1 cellular context compared by ENCODE assay signal in the genomic region with DNA sequence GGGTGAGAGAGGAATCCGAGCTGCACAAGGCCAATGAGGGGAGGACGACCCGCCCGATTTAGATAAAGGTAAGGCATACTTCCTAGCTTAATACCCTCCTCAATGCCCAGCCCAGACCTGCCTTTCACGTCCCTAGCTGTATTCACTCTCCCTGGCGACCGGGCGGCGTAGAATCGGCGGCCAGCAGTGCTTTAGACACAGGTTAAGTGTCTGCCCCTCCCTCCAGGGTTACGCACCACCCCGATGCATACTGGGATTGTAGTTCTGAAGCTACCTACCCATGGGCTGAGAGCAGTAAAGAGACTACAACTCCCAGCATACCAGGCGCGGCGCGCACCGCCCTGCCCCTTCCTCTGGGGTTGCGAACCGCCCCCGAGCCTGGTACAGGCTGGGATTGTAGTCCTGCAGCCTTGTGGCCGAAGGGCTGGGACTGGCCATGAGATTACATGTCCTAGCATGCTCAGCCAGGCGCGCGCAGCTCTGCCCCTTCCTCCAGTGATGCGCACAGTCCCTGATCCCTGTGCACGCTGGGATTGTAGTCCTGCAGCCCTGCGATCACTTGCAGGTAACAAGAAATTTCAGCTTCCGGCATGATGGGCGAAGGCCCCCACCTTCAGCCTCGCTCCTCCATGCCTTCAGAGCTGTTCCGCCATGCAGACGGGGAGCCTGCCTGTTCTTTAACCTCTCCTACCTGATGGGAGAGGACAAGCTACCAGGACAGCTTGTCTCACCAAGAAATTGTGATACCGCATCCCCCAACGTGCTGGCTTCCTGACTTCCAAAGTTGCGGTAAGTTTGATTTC.
TF ChIP-seq lines count a peak whose summit lies in the region.

No MANE protein-coding gene starts in this region.

TF ChIP-seq in A549, 52 proteins besides CTCF, POLR2A, EP300 and RAD21 (continued from another document):
- TF ChIP-seq, protein P1, sequence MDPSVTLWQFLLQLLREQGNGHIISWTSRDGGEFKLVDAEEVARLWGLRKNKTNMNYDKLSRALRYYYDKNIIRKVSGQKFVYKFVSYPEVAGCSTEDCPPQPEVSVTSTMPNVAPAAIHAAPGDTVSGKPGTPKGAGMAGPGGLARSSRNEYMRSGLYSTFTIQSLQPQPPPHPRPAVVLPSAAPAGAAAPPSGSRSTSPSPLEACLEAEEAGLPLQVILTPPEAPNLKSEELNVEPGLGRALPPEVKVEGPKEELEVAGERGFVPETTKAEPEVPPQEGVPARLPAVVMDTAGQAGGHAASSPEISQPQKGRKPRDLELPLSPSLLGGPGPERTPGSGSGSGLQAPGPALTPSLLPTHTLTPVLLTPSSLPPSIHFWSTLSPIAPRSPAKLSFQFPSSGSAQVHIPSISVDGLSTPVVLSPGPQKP (IDR thresholded peaks at IDR 0.05; ENCODE audit: low read depth, low read length): no peak
- TF ChIP-seq MYC (IDR thresholded peaks at IDR 0.05; ENCODE audit: borderline replicate concordance, low read length) (no peak), NPAS2 (CRISPR knock-in tag; IDR thresholded peaks at IDR 0.05; ENCODE audit: borderline replicate concordance) (no peak), PHF8 (IDR thresholded peaks at IDR 0.05; ENCODE audit: borderline replicate concordance, low read depth) (peak; percentile 33; the same call in 1 of the 2 replicates), NR3C1 (IDR thresholded peaks at IDR 0.05) (no peak), RNF2 (IDR thresholded peaks at IDR 0.05; ENCODE audit: borderline replicate concordance, low read depth) (no peak), EHMT2 (IDR thresholded peaks at IDR 0.05; ENCODE audit: low read depth) (no peak), FOXS1 (CRISPR knock-in tag; IDR thresholded peaks at IDR 0.05) (no peak), HOXB13 (CRISPR knock-in tag; IDR thresholded peaks at IDR 0.05; ENCODE audit: low read depth) (no peak)
